32 cellular contexts compared by ENCODE assay signal in the genomic region with DNA sequence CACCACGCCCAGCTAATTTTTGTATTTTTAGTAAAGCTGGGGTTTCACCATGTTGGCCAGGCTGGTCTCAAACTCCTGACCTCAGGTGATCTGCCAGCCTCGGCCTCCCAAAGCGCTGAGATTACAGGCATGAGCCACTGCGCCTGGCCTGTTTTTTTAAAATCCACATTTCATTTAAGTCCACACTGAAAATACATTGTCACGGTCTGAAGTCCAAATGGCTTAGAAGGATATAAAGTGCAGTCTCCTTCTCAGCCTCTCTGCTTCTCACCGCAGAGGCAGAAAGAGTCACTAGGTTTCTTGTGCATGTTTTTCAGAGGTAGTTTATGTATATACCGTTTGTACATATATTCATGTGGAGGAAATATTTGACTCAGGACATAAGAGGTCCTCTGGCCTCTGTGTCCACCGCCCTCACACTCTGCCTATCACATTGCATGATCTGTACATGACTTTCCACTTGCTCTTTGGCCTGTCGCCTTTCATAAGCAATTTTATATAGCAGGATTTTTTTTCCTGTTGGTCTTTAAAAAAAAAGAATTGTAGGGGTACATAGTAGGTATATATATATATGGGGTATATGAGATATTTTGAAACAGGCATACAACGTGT. TPM values are rescaled to one million over a fixed set of nuclear protein-coding genes. Genes with fewer than 3 reads are reported as not detected.
"Had no signal": no experiment of that assay in that cellular context is flagged by ENCODE, and none has a peak within 500 bp of the region (broad histone marks: within the 10 kb centered on the region; RNA-seq: fewer than 3 reads in every experiment).

No MANE protein-coding gene starts in this region.

- H3K27ac Mint-ChIP-seq: natural killer cell treated with Interleukin-12 subunit alpha and Interleukin-12 subunit beta and Interleukin-15 and Interleukin-18, amount 100 ng/mL, for 72 hours had no signal

- FAIRE-seq: endometrium, urothelium cell line had no signal

- H3K9me3 ChIP-seq: esophagus squamous epithelium, heart right ventricle, left ventricle myocardium inferior, lower lobe of right lung, neutrophil, prostate gland, right atrium auricular region, sigmoid colon, spleen, testis, tibial artery, upper lobe of left lung had no signal

- H2AFZ ChIP-seq: parathyroid adenoma had no signal

- H3K4me1 Mint-ChIP-seq: neural crest cell had no signal

- H3K9me3 Mint-ChIP-seq: effector memory CD8-positive, alpha-beta T cell; naive B cell; natural killer cell treated with Interleukin-12 subunit alpha and Interleukin-12 subunit beta and Interleukin-15 and Interleukin-18, amount 100 ng/mL, for 72 hours; neural crest cell; stimulated activated memory B cell treated with anti-CD40 and anti-IgM and Interleukin-4, amounts not matched to agents 10 μg/mL and 1 μg/mL and 100 μg/mL, for 72 hours had no signal

- H3K4me3 ChIP-seq: coronary artery, esophagus squamous epithelium, heart right ventricle, left ventricle myocardium inferior, lower lobe of right lung, prostate gland, right atrium auricular region, sigmoid colon, spleen, testis, tibial artery, upper lobe of left lung had no signal

- H3K4me3 Mint-ChIP-seq: effector memory CD8-positive, alpha-beta T cell; natural killer cell treated with Interleukin-12 subunit alpha and Interleukin-12 subunit beta and Interleukin-15 and Interleukin-18, amount 100 ng/mL, for 72 hours; neural crest cell; stimulated activated memory B cell treated with anti-CD40 and anti-IgM and Interleukin-4, amounts not matched to agents 10 μg/mL and 1 μg/mL and 100 μg/mL, for 72 hours had no signal

- ATAC-seq: effector memory CD8-positive, alpha-beta T cell; heart right ventricle; left cardiac atrium; natural killer cell treated with Interleukin-12 subunit alpha and Interleukin-12 subunit beta and Interleukin-15 and Interleukin-18, amount 100 ng/mL, for 72 hours; stimulated activated memory B cell treated with anti-CD40 and anti-IgM and Interleukin-4, amounts not matched to agents 10 μg/mL and 1 μg/mL and 100 μg/mL, for 72 hours; stimulated activated naive CD8-positive, alpha-beta T cell treated with anti-CD3 and anti-CD28 coated beads, Interleukin-15, Interleukin-2, amounts not matched to agents 100 U/mL and 50 U/mL, for 24 hours had no signal

- H3K9ac ChIP-seq: parathyroid adenoma had no signal

- DNase-seq: central memory CD4-positive, alpha-beta T cell; effector memory CD8-positive, alpha-beta T cell; erythroblast; esophagus squamous epithelium; foreskin melanocyte; glutamatergic neuron; heart right ventricle; hypothalamus; left cardiac atrium; left ventricle myocardium inferior; lower lobe of right lung; naive B cell; sigmoid colon; spleen; stimulated activated CD4-positive, alpha-beta T cell treated with anti-CD3 and anti-CD28 coated beads, Interleukin-4, amount 100 ng/mL, for 4 hours; stimulated activated naive CD8-positive, alpha-beta T cell treated with anti-CD3 and anti-CD28 coated beads, Interleukin-15, Interleukin-2, amounts not matched to agents 100 U/mL and 50 U/mL, for 24 hours; substantia nigra; testis; tibial artery; upper lobe of left lung had no signal

- H3K36me3 ChIP-seq: left ventricle myocardium inferior, neutrophil, prostate gland, right atrium auricular region, sigmoid colon, tibial artery, upper lobe of left lung had no signal

- H3K4me1 ChIP-seq: lower lobe of right lung, parathyroid adenoma, prostate gland, right atrium auricular region, sigmoid colon, testis, tibial artery, upper lobe of left lung had no signal

- H3K27me3 ChIP-seq: esophagus squamous epithelium, neutrophil, right atrium auricular region, sigmoid colon, spleen, testis, tibial artery, upper lobe of left lung had no signal

- H3K36me3 Mint-ChIP-seq: natural killer cell treated with Interleukin-12 subunit alpha and Interleukin-12 subunit beta and Interleukin-15 and Interleukin-18, amount 100 ng/mL, for 72 hours had no signal

- H3K79me2 ChIP-seq: parathyroid adenoma had no signal

- H3K27me3 Mint-ChIP-seq: naive B cell; natural killer cell treated with Interleukin-12 subunit alpha and Interleukin-12 subunit beta and Interleukin-15 and Interleukin-18, amount 100 ng/mL, for 72 hours; stimulated activated memory B cell treated with anti-CD40 and anti-IgM and Interleukin-4, amounts not matched to agents 10 μg/mL and 1 μg/mL and 100 μg/mL, for 72 hours had no signal

- H3K27ac ChIP-seq: coronary artery, esophagus squamous epithelium, heart right ventricle, left ventricle myocardium inferior, lower lobe of right lung, neutrophil, parathyroid adenoma, prostate gland, right atrium auricular region, sigmoid colon, spleen, testis, tibial artery, upper lobe of left lung had no signal

RNA-seq across cellular contexts. Expression of a gene that starts 42.9 kb away (rescaled TPM):
- total RNA-seq: chondrocyte, dermis microvascular lymphatic vessel endothelial cell, neural crest cell had no signal
